ENCODE assay signal across 9 cellular contexts in genomic region chr7:513521-514166, GRCh38. TPM values are rescaled to one million over a fixed set of nuclear protein-coding genes. Genes with fewer than 3 reads are reported as not detected.
DNase-seq lines count a peak whose midpoint lies in the region; ATAC-seq and TF ChIP-seq lines count a peak whose summit lies in the region.
"Had no signal": no experiment of that assay in that cellular context is flagged by ENCODE, and none has a peak within 500 bp of the region (broad histone marks: within the 10 kb centered on the region; RNA-seq: fewer than 3 reads in every experiment).

No MANE protein-coding gene starts in this region.

- TF ChIP-seq CTCF in left ventricle myocardium inferior (IDR thresholded peaks at IDR 0.05; ENCODE audit: borderline replicate concordance) (no peak), left lung (IDR thresholded peaks at IDR 0.05) (no peak), upper lobe of right lung (IDR thresholded peaks at IDR 0.05) (no peak)

- ATAC-seq in left lung = peak; percentile 2
- no peak for ATAC-seq in upper lobe of right lung
- no peak for ATAC-seq in HG03342 (IDR thresholded peaks at IDR 0.05; ENCODE audit: unreplicated experiment)
- ATAC-seq in GM21381 (IDR thresholded peaks at IDR 0.05; ENCODE audit: unreplicated experiment) = no peak

- H3K9me3 ChIP-seq in left ventricle myocardium inferior (replicated peaks) (no peaks in the 10 kb centered on the region), left lung (no peaks in the 10 kb centered on the region), upper lobe of right lung (no peaks in the 10 kb centered on the region)

- H3K4me3 ChIP-seq in left ventricle myocardium inferior = peak overlapping the region; percentile 34
- no peak overlapping the region for H3K4me3 ChIP-seq in left lung
- H3K4me3 ChIP-seq in upper lobe of right lung = no peak overlapping the region

- peak overlapping the region; percentile 51 for H3K27ac ChIP-seq in left ventricle myocardium inferior (replicated peaks)
- H3K27ac ChIP-seq in left lung = no peak overlapping the region
- peak overlapping the region; percentile 24 for H3K27ac ChIP-seq in upper lobe of right lung

- H3K36me3 ChIP-seq in left ventricle myocardium inferior (peaks cover 28% of the 10 kb centered on the region), left lung (peaks cover 0 to 30% of the 10 kb centered on the region in 2 donors), upper lobe of right lung (peaks cover 14% of the 10 kb centered on the region)

- intact Hi-C loops in left ventricle myocardium inferior (cut with micrococcal nuclease) = no loop called here
- intact Hi-C loops in cardiac septum (cut with DNase I) = loop anchor here (2.0 kb wide), 1 partner anchor 181 kb away; no protein-coding TSS in a partner anchor
- intact Hi-C loops in left lung (cut with DNase I) = no loop called here
- intact Hi-C loops in upper lobe of right lung (cut with DNase I) = no loop called here

- DNase-seq in left ventricle myocardium inferior (no peak), cardiac septum (ENCODE audit: low spot score) (no peak), astrocyte of the hippocampus (ENCODE audit: low read depth, low spot score) (peak; percentile 49), left lung (peak in 1 of 2 donors; percentile 24), upper lobe of right lung (no peak), kidney glomerular epithelial cell (lab: John Stamatoyannopoulos, UW) (no peak)
- DNase-seq: activated CD8-positive, alpha-beta memory T cell treated with anti-CD3 and anti-CD28 coated beads for 24 hours had no signal

- peaks cover 57% of the 10 kb centered on the region for H3K4me1 ChIP-seq in left ventricle myocardium inferior
- H3K4me1 ChIP-seq in left lung = peaks cover 5 to 33% of the 10 kb centered on the region in 2 donors
- H3K4me1 ChIP-seq in upper lobe of right lung = peaks cover 19% of the 10 kb centered on the region

- H3K27me3 ChIP-seq in left ventricle myocardium inferior (ENCODE audit: low read depth) (peaks cover 19% of the 10 kb centered on the region), left lung (peaks cover 0 to 38% of the 10 kb centered on the region in 2 donors), upper lobe of right lung (no peaks in the 10 kb centered on the region)

RNA-seq across cellular contexts. Expression of gene PDGFA, which starts 6.0 kb away (rescaled TPM):
- 26.0 TPM for total RNA-seq in left ventricle myocardium inferior
- total RNA-seq in cardiac septum = 38.9 TPM
- total RNA-seq in left lung = 10 to 100 TPM; 29.1 to 69.4 TPM
- 57.1 TPM for total RNA-seq in upper lobe of right lung

Comparison
In these comparisons a context has a peak if more than half of its experiments do, and no peak if none do; other contexts are left out.
1. H3K27ac ChIP-seq: peak in left ventricle myocardium inferior (single experiment) and upper lobe of right lung (single experiment); none in left lung (0 of 2).